10 cellular contexts compared by ENCODE assay signal in genomic region chr4:3514806-3515421, GRCh38. TPM values are rescaled to one million over a fixed set of nuclear protein-coding genes. Genes with fewer than 3 reads are reported as not detected.
DNase-seq lines count a peak whose midpoint lies in the region; ATAC-seq and TF ChIP-seq lines count a peak whose summit lies in the region.
"Had no signal": no experiment of that assay in that cellular context is flagged by ENCODE, and none has a peak within 500 bp of the region (broad histone marks: within the 10 kb centered on the region; RNA-seq: fewer than 3 reads in every experiment).

No MANE protein-coding gene starts in this region.

- H3K27me3 Mint-ChIP-seq in neural crest cell (ENCODE audit: low read depth) = no peaks in the 10 kb centered on the region
- H3K27me3 Mint-ChIP-seq in activated CD8-positive, alpha-beta T cell treated with anti-CD3 and anti-CD28 coated beads, Interleukin-2, amount 10 ng/mL, durations not matched to agents 7 days and 5 days (ENCODE audit: low read depth) = no peaks in the 10 kb centered on the region

- no peaks in the 10 kb centered on the region for H3K4me1 ChIP-seq in DOHH2 (ENCODE audit: control insufficient read depth, low read length)
- H3K4me1 ChIP-seq in OCI-LY7 (ENCODE audit: insufficient read depth, low read length, poor library complexity, severe bottlenecking) = no peaks in the 10 kb centered on the region

- TF ChIP-seq CTCF in DOHH2 (IDR thresholded peaks at IDR 0.05; ENCODE audit: low read depth, low read length, poor library complexity, severe bottlenecking) = peak; percentile 39
- TF ChIP-seq CTCF in OCI-LY7 (conservative IDR thresholded peaks at IDR 0.05; ENCODE audit: low read length) = peak; percentile 48; the same call in 1 of the 2 replicates
- TF ChIP-seq CTCF in fibroblast of the aortic adventitia (IDR thresholded peaks at IDR 0.05; ENCODE audit: insufficient read depth, low read length) = peak; percentile 22
- TF ChIP-seq CTCF in neural crest cell (conservative IDR thresholded peaks at IDR 0.05) = peak; percentile 44

- no peaks in the 10 kb centered on the region for H3K9me3 Mint-ChIP-seq in neural crest cell
- no peaks in the 10 kb centered on the region for H3K9me3 Mint-ChIP-seq in activated CD8-positive, alpha-beta T cell treated with anti-CD3 and anti-CD28 coated beads, Interleukin-2, amount 10 ng/mL, durations not matched to agents 7 days and 5 days (ENCODE audit: insufficient read depth)

- no peak overlapping the region for H3K4me3 Mint-ChIP-seq in neural crest cell
- no peak overlapping the region for H3K4me3 Mint-ChIP-seq in activated CD8-positive, alpha-beta T cell treated with anti-CD3 and anti-CD28 coated beads, Interleukin-2, amount 10 ng/mL, durations not matched to agents 7 days and 5 days

- no peaks in the 10 kb centered on the region for H3K27me3 ChIP-seq in DOHH2 (ENCODE audit: control insufficient read depth, low read length)

- intact Hi-C loops in OCI-LY7 (cut with micrococcal nuclease; ENCODE audit: unreplicated experiment) = no loop called here

- CTCF ChIA-PET in OCI-LY7 (lab: Charles Lee; ENCODE audit: unreplicated experiment) = interaction anchor here (0.5 kb wide), 1 partner anchor 441 kb away, joined by 4 read pairs; no protein-coding TSS in a partner anchor
- CTCF ChIA-PET in activated CD8-positive, alpha-beta T cell treated with anti-CD3 and anti-CD28 coated beads, Interleukin-2, amount 10 ng/mL, durations not matched to agents 7 days and 5 days (lab: Charles Lee) = interaction anchor here (1.3 to 1.7 kb wide), 2 partner anchors 34 to 169 kb away, joined by 3 to 6 read pairs; no protein-coding TSS in a partner anchor

- no peak overlapping the region for H3K27ac ChIP-seq in DOHH2 (ENCODE audit: low read depth, low read length)
- no peak overlapping the region for H3K27ac ChIP-seq in OCI-LY7 (ENCODE audit: low read depth, low read length, poor library complexity, severe bottlenecking)
- H3K27ac ChIP-seq: coronary artery had no signal

- no peak for ATAC-seq in GM19452 (IDR thresholded peaks at IDR 0.05; ENCODE audit: unreplicated experiment)
- ATAC-seq in activated CD8-positive, alpha-beta T cell treated with anti-CD3 and anti-CD28 coated beads, Interleukin-2, amount 10 ng/mL, durations not matched to agents 7 days and 5 days = no peak

- H2AFZ ChIP-seq in OCI-LY7 (ENCODE audit: low read length) = no peak overlapping the region

- H3K36me3 ChIP-seq in DOHH2 (ENCODE audit: control insufficient read depth, low read length) = peaks cover 58% of the 10 kb centered on the region
- peaks cover 81% of the 10 kb centered on the region for H3K36me3 ChIP-seq in OCI-LY7 (ENCODE audit: insufficient read depth, low read length)

- H3F3A ChIP-seq in DOHH2 (ENCODE audit: control insufficient read depth, insufficient read depth) = no peaks in the 10 kb centered on the region

- H3K79me2 ChIP-seq in DOHH2 (ENCODE audit: control insufficient read depth, low read length) (no peaks in the 10 kb centered on the region), OCI-LY7 (ENCODE audit: insufficient read depth, low read depth, low read length) (no peaks in the 10 kb centered on the region)

- POLR2A ChIA-PET in OCI-LY7 (lab: Charles Lee) = no interaction called here
- POLR2A ChIA-PET in activated CD8-positive, alpha-beta T cell treated with anti-CD3 and anti-CD28 coated beads, Interleukin-2, amount 10 ng/mL, durations not matched to agents 7 days and 5 days (lab: Charles Lee) = no interaction called here

- H3K36me3 Mint-ChIP-seq in neural crest cell (ENCODE audit: low read depth) = peaks cover 26% of the 10 kb centered on the region
- H3K36me3 Mint-ChIP-seq in activated CD8-positive, alpha-beta T cell treated with anti-CD3 and anti-CD28 coated beads, Interleukin-2, amount 10 ng/mL, durations not matched to agents 7 days and 5 days (ENCODE audit: low read depth) = peaks cover 57% of the 10 kb centered on the region

- H3K9me2 ChIP-seq in DOHH2 (replicated peaks; ENCODE audit: control insufficient read depth, low read length) = no peaks in the 10 kb centered on the region
- no peaks in the 10 kb centered on the region for H3K9me2 ChIP-seq in OCI-LY7 (ENCODE audit: insufficient read depth, low read length)

- no peaks in the 10 kb centered on the region for H3K9me3 ChIP-seq in DOHH2 (ENCODE audit: control insufficient read depth, insufficient read depth, low read length)
- H3K9me3 ChIP-seq in OCI-LY7 (ENCODE audit: low read length) = no peaks in the 10 kb centered on the region

- no peak for DNase-seq in OCI-LY7 (ENCODE audit: low spot score)
- DNase-seq in fibroblast of the aortic adventitia (ENCODE audit: low read depth) = no peak
- no peak for DNase-seq in neural crest cell (ENCODE audit: low read depth, low spot score)
- DNase-seq in stimulated activated CD4-positive, alpha-beta T cell treated with anti-CD3 and anti-CD28 coated beads, Interleukin-1b, Interleukin-23, amount 100 ng/mL, for 48 hours = no peak
- no peak for DNase-seq in activated CD8-positive, alpha-beta T cell treated with anti-CD3 and anti-CD28 coated beads, Interleukin-2, amount 10 ng/mL, durations not matched to agents 7 days and 5 days
- DNase-seq: activated naive CD4-positive, alpha-beta T cell treated with Interleukin-2 at 50 U/mL for 16 hours; NCI-H82 had no signal

- H4K20me1 ChIP-seq in DOHH2 (ENCODE audit: control insufficient read depth, insufficient read depth, low read depth, low read length) = no peaks in the 10 kb centered on the region
- no peaks in the 10 kb centered on the region for H4K20me1 ChIP-seq in OCI-LY7 (ENCODE audit: insufficient read depth, low read length)

- no peaks in the 10 kb centered on the region for H3K4me1 Mint-ChIP-seq in neural crest cell
- no peaks in the 10 kb centered on the region for H3K4me1 Mint-ChIP-seq in activated CD8-positive, alpha-beta T cell treated with anti-CD3 and anti-CD28 coated beads, Interleukin-2, amount 10 ng/mL, durations not matched to agents 7 days and 5 days (ENCODE audit: low read depth)

- BruUV-seq in OCI-LY7 (replicated peaks; lab: Mats Ljungman, UMichigan) = no TSS peak

- no peak overlapping the region for H3K27ac Mint-ChIP-seq in neural crest cell (ENCODE audit: unreplicated experiment)
- no peak overlapping the region for H3K27ac Mint-ChIP-seq in activated CD8-positive, alpha-beta T cell treated with anti-CD3 and anti-CD28 coated beads, Interleukin-2, amount 10 ng/mL, durations not matched to agents 7 days and 5 days

- H3K4me2 ChIP-seq in DOHH2 (ENCODE audit: low read length) (no peak overlapping the region), OCI-LY7 (ENCODE audit: low read length) (no peak overlapping the region)

- no peak overlapping the region for H3K4me3 ChIP-seq in DOHH2 (ENCODE audit: low read length)
- no peak overlapping the region for H3K4me3 ChIP-seq in OCI-LY7 (ENCODE audit: low read depth, low read length, poor library complexity, severe bottlenecking)
- H3K4me3 ChIP-seq in fibroblast of the aortic adventitia (ENCODE audit: low read depth, low read length) = no peak overlapping the region
- H3K4me3 ChIP-seq: coronary artery had no signal

RNA-seq across cellular contexts. Expression of gene LRPAP1, which starts 17.3 kb away (rescaled TPM):
- total RNA-seq in OCI-LY7 (2014; rRNA removed; shearing (Covaris generic)) = 51.5 and 54.7 TPM in 2 replicates
- 45.7 and 46.2 TPM in 2 replicates for total RNA-seq in OCI-LY7 (2022)
- 61.0 and 87.7 TPM in 2 replicates for total RNA-seq in fibroblast of the aortic adventitia (ENCODE audit: low replicate concordance)
- total RNA-seq in neural crest cell = 106 and 116 TPM in 2 replicates
- 10 to 100 TPM; 66.4 to 72.5 TPM for total RNA-seq in activated CD8-positive, alpha-beta T cell treated with anti-CD3 and anti-CD28 coated beads, Interleukin-2, amount 10 ng/mL, durations not matched to agents 7 days and 5 days

RNA-seq across cellular contexts. Expression of gene DOK7, which starts 51.8 kb away (rescaled TPM):
- total RNA-seq in OCI-LY7 (2014; rRNA removed; shearing (Covaris generic)) = not detected in 2 replicates
- total RNA-seq in OCI-LY7 (2022) (1.3 and 1.5 TPM in 2 replicates), fibroblast of the aortic adventitia (ENCODE audit: low replicate concordance) (not detected in 2 replicates), neural crest cell (0.16 TPM in 1 of 2 replicates, not detected in the other)
- not detected for total RNA-seq in activated CD8-positive, alpha-beta T cell treated with anti-CD3 and anti-CD28 coated beads, Interleukin-2, amount 10 ng/mL, durations not matched to agents 7 days and 5 days
